ENCODE assay signal across 14 cellular contexts in the genomic region with DNA sequence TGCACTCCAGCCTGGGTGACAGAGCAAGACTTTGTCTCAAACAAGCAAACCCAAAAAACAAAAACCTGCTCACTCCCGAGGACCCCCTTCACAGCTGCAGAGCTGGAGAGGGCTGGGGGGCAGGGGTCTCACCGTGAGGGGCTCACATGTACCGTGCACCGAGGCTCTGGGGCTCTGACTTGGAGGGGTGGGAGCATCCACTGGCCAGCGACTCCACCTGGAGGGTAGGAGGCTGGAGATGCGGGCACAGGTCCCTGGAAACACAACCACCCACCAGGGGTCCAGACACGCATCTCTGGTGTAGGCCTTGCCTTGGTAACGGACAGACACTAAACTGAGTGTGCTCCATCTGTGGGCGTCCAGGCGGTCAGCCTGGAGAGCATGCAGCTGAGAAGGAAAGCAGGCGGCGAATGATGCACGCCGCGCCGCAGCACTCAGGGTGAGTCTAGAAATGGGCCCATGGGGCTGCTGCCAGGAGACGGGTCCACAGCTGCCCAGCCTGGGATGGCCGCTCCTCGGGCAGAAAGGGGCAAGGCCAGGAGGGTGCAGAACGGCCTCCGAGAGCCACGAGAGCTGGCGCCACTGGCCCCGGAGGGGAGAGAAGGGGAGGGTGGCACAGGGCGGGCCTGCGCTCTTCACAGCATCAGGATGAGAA. TPM values are rescaled to one million over a fixed set of nuclear protein-coding genes. Genes with fewer than 3 reads are reported as not detected.
DNase-seq lines count a peak whose midpoint lies in the region; ATAC-seq and TF ChIP-seq lines count a peak whose summit lies in the region.
"Had no signal": no experiment of that assay in that cellular context is flagged by ENCODE, and none has a peak within 500 bp of the region (broad histone marks: within the 10 kb centered on the region; RNA-seq: fewer than 3 reads in every experiment).

No MANE protein-coding gene starts in this region.

- TF ChIP-seq CTCF in endothelial cell (IDR thresholded peaks at IDR 0.05; ENCODE audit: unreplicated experiment): no peak

- H3K79me1 ChIP-seq in neuronal stem cell (ENCODE audit: low read depth, low read length): peaks cover 45% of the 10 kb centered on the region

- H2BK120ac ChIP-seq in neuronal stem cell (ENCODE audit: low read depth, low read length): no peak overlapping the region

- H2BK12ac ChIP-seq in neuronal stem cell (ENCODE audit: low read length): no peak overlapping the region

- no CpG with 5 or more reads among the region's 26 CpGs for WGBS in neuronal stem cell (ENCODE audit: extremely low coverage in 2 of 2, insufficient read length in 2 of 2, insufficient replicate concordance in 1 of 2), 2 donors

- no peak overlapping the region for H4K91ac ChIP-seq in neuronal stem cell (ENCODE audit: low read depth, low read length, poor library complexity)

- H3K4me3 Mint-ChIP-seq in endothelial cell (ENCODE audit: unreplicated experiment): peak overlapping the region; percentile 42
- H3K4me3 Mint-ChIP-seq: CD4-positive, CD25-positive, alpha-beta regulatory T cell; GM23338 had no signal

- peaks cover 56% of the 10 kb centered on the region for H3K36me3 Mint-ChIP-seq in endothelial cell (ENCODE audit: low read depth, unreplicated experiment)

- H3K9me3 Mint-ChIP-seq in endothelial cell (ENCODE audit: unreplicated experiment): peaks cover 5% of the 10 kb centered on the region

- peaks cover 24% of the 10 kb centered on the region for H3K27me3 Mint-ChIP-seq in endothelial cell (ENCODE audit: unreplicated experiment)
- H3K27me3 Mint-ChIP-seq: CD4-positive, CD25-positive, alpha-beta regulatory T cell had no signal

- H2AK5ac ChIP-seq in neuronal stem cell (ENCODE audit: low read depth, low read length): no peak overlapping the region

- no peaks in the 10 kb centered on the region for H3K4me1 ChIP-seq in neuronal stem cell (ENCODE audit: control insufficient read depth in 2 of 2, insufficient read depth in 1 of 2, low read depth in 1 of 2, low read length in 2 of 2)

- no peak overlapping the region for H3K18ac ChIP-seq in neuronal stem cell (ENCODE audit: low read length)

- peaks cover 16% of the 10 kb centered on the region for H3K4me1 Mint-ChIP-seq in endothelial cell (ENCODE audit: unreplicated experiment)
- H3K4me1 Mint-ChIP-seq: GM23338 had no signal

- DNase-seq in Right ventricle myocardium inferior (ENCODE audit: missing footprints) (peak; percentile 32), cardiac septum (ENCODE audit: low spot score) (no peak), endothelial cell (ENCODE audit: low spot score) (no peak), neuronal stem cell (ENCODE audit: low spot score) (no peak), AG08396 (ENCODE audit: low spot score) (no peak)
- DNase-seq: AML-193; CD4-positive, CD25-positive, alpha-beta regulatory T cell; DMS 273 treated with DMSO at 0.1 percent for 48 hours; H7 had no signal

- H2BK5ac ChIP-seq in neuronal stem cell (ENCODE audit: low read length): no peak overlapping the region

- ATAC-seq in Right ventricle myocardium inferior (no peak), GM21528 (IDR thresholded peaks at IDR 0.05; ENCODE audit: low FRiP score, unreplicated experiment) (no peak), HG03342 (IDR thresholded peaks at IDR 0.05; ENCODE audit: unreplicated experiment) (no peak)
- ATAC-seq: GM23338 had no signal

- H3K23ac ChIP-seq in neuronal stem cell (ENCODE audit: low read depth, low read length, poor library complexity): peak overlapping the region; percentile 31

- no peak overlapping the region for H2AFZ ChIP-seq in neuronal stem cell (ENCODE audit: low read length)
- H2AFZ ChIP-seq: GM23338 had no signal

- no peak overlapping the region for H3K4me2 ChIP-seq in neuronal stem cell (ENCODE audit: insufficient read depth, low read length, poor library complexity, severe bottlenecking)
- H3K4me2 ChIP-seq: BLaER1 treated with 17β-estradiol and CSF1 and Interleukin-3, amounts not matched to agents 10 nM and 100 nM; GM23338 had no signal

- H2BK15ac ChIP-seq in neuronal stem cell (ENCODE audit: low read length): no peak overlapping the region

- no peaks in the 10 kb centered on the region for H3K27me3 ChIP-seq in neuronal stem cell (ENCODE audit: control insufficient read depth in 3 of 3, insufficient read depth in 3 of 3, low read depth in 1 of 3, low read length in 3 of 3)
- H3K27me3 ChIP-seq: BLaER1 treated with 17β-estradiol and CSF1 and Interleukin-3, amounts not matched to agents 10 nM and 100 nM had no signal

- H3K9me3 ChIP-seq in neuronal stem cell (replicated peaks in 1 of 2; ENCODE audit: control insufficient read depth in 2 of 2, insufficient read depth in 1 of 2, low read depth in 1 of 2, low read length in 2 of 2): peaks cover 30 to 51% of the 10 kb centered on the region in 2 donors

- H3K27ac Mint-ChIP-seq in endothelial cell (ENCODE audit: unreplicated experiment): no peak overlapping the region
- H3K27ac Mint-ChIP-seq: CD4-positive, CD25-positive, alpha-beta regulatory T cell; GM23338 had no signal

- H3K14ac ChIP-seq in neuronal stem cell (ENCODE audit: low read length): no peak overlapping the region

- H3K4me3 ChIP-seq in neuronal stem cell (ENCODE audit: low read length in 2 of 2): no peak overlapping the region
- H3K4me3 ChIP-seq: GM23338 had no signal

- peaks cover 32 to 67% of the 10 kb centered on the region in 2 donors for H3K36me3 ChIP-seq in neuronal stem cell (replicated peaks in 1 of 2; ENCODE audit: control insufficient read depth in 2 of 2, insufficient read depth in 2 of 2, low read length in 2 of 2)

- no peak overlapping the region for H3K4ac ChIP-seq in neuronal stem cell (ENCODE audit: low read length)

- no peak overlapping the region for H3K9ac ChIP-seq in neuronal stem cell (ENCODE audit: low read depth, low read length, poor library complexity)
- H3K9ac ChIP-seq: BLaER1 treated with 17β-estradiol and CSF1 and Interleukin-3, amounts not matched to agents 10 nM and 100 nM had no signal

- H4K8ac ChIP-seq in neuronal stem cell (ENCODE audit: low read depth, low read length): no peak overlapping the region

- H3K27ac ChIP-seq in neuronal stem cell (replicated peaks; ENCODE audit: low read length): no peak overlapping the region
- H3K27ac ChIP-seq: 22Rv1; BLaER1 treated with 17β-estradiol and CSF1 and Interleukin-3, amounts not matched to agents 10 nM and 100 nM had no signal

- intact Hi-C loops in Right ventricle myocardium inferior (cut with DNase I): no loop called here
- intact Hi-C loops in cardiac septum (cut with DNase I): no loop called here

RNA-seq across cellular contexts. Expression of a gene that starts 26.1 kb away (rescaled TPM):
- total RNA-seq in Right ventricle myocardium inferior (164 TPM), cardiac septum (128 TPM), endothelial cell (ENCODE audit: unreplicated experiment) (44.0 TPM)
- 57.0 TPM for polyA plus RNA-seq in neuronal stem cell (2013, experiment 1 of 2)
- 53.8 TPM for polyA plus RNA-seq in neuronal stem cell (2013, experiment 2 of 2)

RNA-seq across cellular contexts. Expression of a gene that starts 42.0 kb away (rescaled TPM):
- total RNA-seq in Right ventricle myocardium inferior (51.4 TPM), cardiac septum (35.3 TPM), endothelial cell (ENCODE audit: unreplicated experiment) (47.2 TPM)
- 42.2 TPM for polyA plus RNA-seq in neuronal stem cell (2013, experiment 1 of 2)
- 42.0 TPM for polyA plus RNA-seq in neuronal stem cell (2013, experiment 2 of 2)
